In the genomic region with DNA sequence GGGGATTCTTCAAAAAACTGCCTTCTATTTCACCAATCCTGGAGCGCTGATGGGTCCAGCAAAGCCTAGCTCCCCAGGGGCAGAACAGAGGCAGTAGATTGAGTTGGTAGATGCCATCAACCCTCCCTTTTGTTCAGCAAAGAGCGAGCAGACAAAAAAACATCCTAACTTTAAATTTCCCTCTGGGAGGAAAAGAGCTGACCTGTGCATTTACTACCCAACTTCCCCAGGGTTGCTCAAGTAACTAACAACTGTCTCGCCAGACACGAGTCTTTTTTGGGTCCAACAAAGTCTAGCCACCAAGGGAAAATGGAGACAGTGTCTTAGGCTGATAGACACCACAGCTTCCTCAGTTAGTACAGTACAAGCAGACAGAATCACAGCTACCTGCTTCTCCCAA, we compare ENCODE assay signal across 6 cellular contexts.
"Had no signal": no experiment of that assay in that cellular context is flagged by ENCODE, and none has a peak within 500 bp of the region (broad histone marks: within the 10 kb centered on the region; RNA-seq: fewer than 3 reads in every experiment).

No MANE protein-coding gene starts in this region.

- ATAC-seq: K562 had no signal

- H3K9ac ChIP-seq: KMS-11 had no signal

- H3K4me3 ChIP-seq: K562 had no signal

- H3K27ac ChIP-seq: HL-60, KMS-11 had no signal

- FAIRE-seq: HTR-8/SVneo, K562 had no signal

- DNase-seq: KBM-7, KG1 had no signal

- H3K4me2 ChIP-seq: KMS-11 had no signal
